ENCODE assay signal across 8 cellular contexts in genomic region chr13:73090116-73090811, GRCh38. TPM values are rescaled to one million over a fixed set of nuclear protein-coding genes. Genes with fewer than 3 reads are reported as not detected.
DNase-seq lines count a peak whose midpoint lies in the region; ATAC-seq and TF ChIP-seq lines count a peak whose summit lies in the region.

No MANE protein-coding gene starts in this region.

- no peak overlapping the region for H3K4me3 ChIP-seq in breast epithelium

- no peaks in the 10 kb centered on the region for H3K27me3 Mint-ChIP-seq in activated naive CD4-positive, alpha-beta T cell treated with anti-CD3 and anti-CD28 coated beads for 36 hours (ENCODE audit: low read depth)
- H3K27me3 Mint-ChIP-seq in nephron progenitor cell (ENCODE audit: low read depth, poor library complexity) = no peaks in the 10 kb centered on the region
- H3K27me3 Mint-ChIP-seq in immature natural killer cell (ENCODE audit: low read depth in 3 of 3) = peaks cover 2 to 4% (median 2%) of the 10 kb centered on the region in 3 donors

- no peaks in the 10 kb centered on the region for H3K4me1 ChIP-seq in breast epithelium

- H3K36me3 Mint-ChIP-seq in activated naive CD4-positive, alpha-beta T cell treated with anti-CD3 and anti-CD28 coated beads for 36 hours (ENCODE audit: low read depth) = no peaks in the 10 kb centered on the region
- no peaks in the 10 kb centered on the region for H3K36me3 Mint-ChIP-seq in nephron progenitor cell (ENCODE audit: low read depth)
- no peaks in the 10 kb centered on the region for H3K36me3 Mint-ChIP-seq in immature natural killer cell

- H3K9me3 ChIP-seq in breast epithelium = peaks cover 0 to 5% of the 10 kb centered on the region in 2 donors

- no peak overlapping the region for H3K4me3 Mint-ChIP-seq in activated naive CD4-positive, alpha-beta T cell treated with anti-CD3 and anti-CD28 coated beads for 36 hours
- H3K4me3 Mint-ChIP-seq in nephron progenitor cell = no peak overlapping the region
- no peak overlapping the region for H3K4me3 Mint-ChIP-seq in immature natural killer cell

- intact Hi-C loops in activated naive CD4-positive, alpha-beta T cell treated with anti-CD3 and anti-CD28 coated beads for 36 hours (cut with micrococcal nuclease) = no loop called here
- intact Hi-C loops in breast epithelium (cut with DNase I; ENCODE audit: low total_unique reads) = no loop called here

- ATAC-seq in HG03175 (IDR thresholded peaks at IDR 0.05; ENCODE audit: unreplicated experiment) (no peak), HG03521 (IDR thresholded peaks at IDR 0.05; ENCODE audit: unreplicated experiment) (no peak)

- TF ChIP-seq CTCF in breast epithelium (IDR thresholded peaks at IDR 0.05) (no peak), nephron progenitor cell (IDR thresholded peaks at IDR 0.05) (no peak)

- peaks cover 5% of the 10 kb centered on the region for H3K9me3 Mint-ChIP-seq in activated naive CD4-positive, alpha-beta T cell treated with anti-CD3 and anti-CD28 coated beads for 36 hours
- H3K9me3 Mint-ChIP-seq in nephron progenitor cell = peaks cover 33% of the 10 kb centered on the region
- peaks cover 0 to 3% (median 0%) of the 10 kb centered on the region in 6 donors for H3K9me3 Mint-ChIP-seq in immature natural killer cell

- peak overlapping the region; percentile 33 to 63 for H3K27ac ChIP-seq in breast epithelium

- no peak for TF ChIP-seq POLR2A in breast epithelium (IDR thresholded peaks at IDR 0.05)

- H3K27ac Mint-ChIP-seq in activated naive CD4-positive, alpha-beta T cell treated with anti-CD3 and anti-CD28 coated beads for 36 hours = no peak overlapping the region
- peak overlapping the region; percentile 73 for H3K27ac Mint-ChIP-seq in nephron progenitor cell
- no peak overlapping the region for H3K27ac Mint-ChIP-seq in immature natural killer cell

- CTCF ChIA-PET in activated naive CD4-positive, alpha-beta T cell treated with anti-CD3 and anti-CD28 coated beads for 36 hours (lab: Charles Lee) = no interaction called here

- H3K27me3 ChIP-seq in breast epithelium = no peaks in the 10 kb centered on the region

- H3K36me3 ChIP-seq in breast epithelium = no peaks in the 10 kb centered on the region

- peak; percentile 43 for DNase-seq in activated naive CD4-positive, alpha-beta T cell treated with anti-CD3 and anti-CD28 coated beads for 36 hours
- no peak for DNase-seq in activated naive CD4-positive, alpha-beta T cell treated with anti-CD3 and anti-CD28 coated beads, Interleukin-2, amount 50 U/mL, for 16 hours
- DNase-seq in NCI-H146 (lab: John Stamatoyannopoulos, UW) (peak; percentile 87), breast epithelium (ENCODE audit: low spot score in 2 of 2) (peak in 1 of 2 donors; percentile 35), nephron progenitor cell (no peak), immature natural killer cell (no peak)

- H3K4me1 Mint-ChIP-seq in activated naive CD4-positive, alpha-beta T cell treated with anti-CD3 and anti-CD28 coated beads for 36 hours (ENCODE audit: low read depth) = peaks cover 15% of the 10 kb centered on the region
- H3K4me1 Mint-ChIP-seq in nephron progenitor cell = peaks cover 4% of the 10 kb centered on the region
- H3K4me1 Mint-ChIP-seq in immature natural killer cell = no peaks in the 10 kb centered on the region

RNA-seq across cellular contexts. Expression of gene KLF5, which starts 31.5 kb away (rescaled TPM):
- 1 to 10 TPM; 1.3 to 1.9 TPM for total RNA-seq in activated naive CD4-positive, alpha-beta T cell treated with anti-CD3 and anti-CD28 coated beads for 36 hours
- total RNA-seq in breast epithelium = 10 to 100 TPM in 2 of 3 donors, 1 to 10 TPM in 1; 2.2 to 30.7 (median 10.5) TPM
- under 1 TPM in 1 of 3 donors, not detected in 2; 0.09 TPM for polyA plus RNA-seq in immature natural killer cell

Comparison
In these comparisons a context has a peak if more than half of its experiments do, and no peak if none do; other contexts are left out.
1. DNase-seq: peak in activated naive CD4-positive, alpha-beta T cell treated with anti-CD3 and anti-CD28 coated beads for 36 hours (single experiment) and NCI-H146 (single experiment); none in activated naive CD4-positive, alpha-beta T cell treated with anti-CD3 and anti-CD28 coated beads, Interleukin-2, amount 50 U/mL, for 16 hours (single experiment), nephron progenitor cell (single experiment) and immature natural killer cell (0 of 3).